ENCODE assay signal across 8 cellular contexts in genomic region chr3:8987673-8988655, GRCh38. TPM values are rescaled to one million over a fixed set of nuclear protein-coding genes. Genes with fewer than 3 reads are reported as not detected.
DNase-seq lines count a peak whose midpoint lies in the region; ATAC-seq and TF ChIP-seq lines count a peak whose summit lies in the region.

No MANE protein-coding gene starts in this region.

- H3K36me3 ChIP-seq in trophoblast cell (ENCODE audit: control insufficient read depth in 1 of 2, insufficient read depth in 2 of 2, low read length in 2 of 2), result no peaks in the 10 kb centered on the region

- H3K4me1 ChIP-seq in trophoblast cell (ENCODE audit: control insufficient read depth in 1 of 2, insufficient read depth in 2 of 2, low read length in 2 of 2), result peaks cover 14 to 40% of the 10 kb centered on the region in 2 experiments

- no peak overlapping the region for H3K4me3 ChIP-seq in HL-60 (replicated peaks; ENCODE audit: insufficient read depth, low read length)
- H3K4me3 ChIP-seq in trophoblast cell (ENCODE audit: low read depth, low read length), result no peak overlapping the region

- no CpG with 5 or more reads among the region's 17 CpGs for WGBS in trophoblast cell (ENCODE audit: extremely low coverage, insufficient coverage, insufficient read length)

- H3K79me2 ChIP-seq in trophoblast cell (ENCODE audit: control insufficient read depth, insufficient read depth, low read length, poor library complexity), result peaks cover 5% of the 10 kb centered on the region

- peak overlapping the region; percentile 4 for H3K4ac ChIP-seq in trophoblast cell (ENCODE audit: low read depth, low read length)

- ATAC-seq in GM19324 (IDR thresholded peaks at IDR 0.05; ENCODE audit: low FRiP score, unreplicated experiment) (peak; percentile 74), HG03097 (IDR thresholded peaks at IDR 0.05; ENCODE audit: low FRiP score, unreplicated experiment) (no peak)

- H3K23ac ChIP-seq in trophoblast cell (ENCODE audit: low read length), result no peak overlapping the region

- H2BK5ac ChIP-seq in trophoblast cell (ENCODE audit: low read depth, low read length, poor library complexity), result peak overlapping the region; percentile 45

- peak overlapping the region; percentile 29 for H2BK120ac ChIP-seq in trophoblast cell (ENCODE audit: insufficient read depth, low read length, poor library complexity)

- H3K9me3 ChIP-seq in trophoblast cell (ENCODE audit: insufficient read depth, low read depth, low read length), result peaks cover 3% of the 10 kb centered on the region

- H2AK5ac ChIP-seq in trophoblast cell (ENCODE audit: low read length), result no peak overlapping the region

- peak overlapping the region; percentile 94 for H4K91ac ChIP-seq in trophoblast cell (ENCODE audit: low read depth, low read length)

- no peaks in the 10 kb centered on the region for H3K9me3 Mint-ChIP-seq in activated naive CD8-positive, alpha-beta T cell (ENCODE audit: low read depth)

- peak; percentile 27 to 61 for DNase-seq in HL-60 (ENCODE audit: low read depth in 1 of 2, low spot score in 1 of 2)
- peak; percentile 55 for DNase-seq in RWPE1 (ENCODE audit: low spot score)
- DNase-seq in head of caudate nucleus, result peak; percentile 50 to 90 (median 76)
- DNase-seq in trophoblast cell, result peak in 1 of 2 donors; percentile 67

- H4K12ac ChIP-seq in trophoblast cell (ENCODE audit: low read depth, low read length), result no peak overlapping the region

- no peak overlapping the region for H3K18ac ChIP-seq in trophoblast cell (ENCODE audit: low read length)

- POLR2A ChIA-PET in RWPE1 (lab: Yijun Ruan, JAX; ENCODE audit: low non-redundant PET), result no interaction called here

- H3K9ac ChIP-seq in trophoblast cell (ENCODE audit: low read length), result no peak overlapping the region

- H3K4me1 Mint-ChIP-seq in activated naive CD8-positive, alpha-beta T cell (ENCODE audit: low read depth), result no peaks in the 10 kb centered on the region

- H3K79me1 ChIP-seq in trophoblast cell (ENCODE audit: low read length), result peaks cover 25% of the 10 kb centered on the region

- H3K14ac ChIP-seq in trophoblast cell (ENCODE audit: low read length), result peak overlapping the region; percentile 58

- H3K27ac Mint-ChIP-seq in activated naive CD8-positive, alpha-beta T cell, result no peak overlapping the region

- H2BK12ac ChIP-seq in trophoblast cell (ENCODE audit: low read length), result no peak overlapping the region

- H3K27me3 Mint-ChIP-seq in activated naive CD8-positive, alpha-beta T cell, result no peaks in the 10 kb centered on the region

- TF ChIP-seq CTCF in C4-2B (conservative IDR thresholded peaks at IDR 0.05) (peak; percentile 87), HL-60 (IDR thresholded peaks at IDR 0.05; ENCODE audit: insufficient read depth, low read length) (peak; percentile 69), RWPE1 (conservative IDR thresholded peaks at IDR 0.05; ENCODE audit: low read depth) (peak; percentile 81)

- no peaks in the 10 kb centered on the region for H3K27me3 ChIP-seq in HL-60 (ENCODE audit: insufficient read depth, poor library complexity, severe bottlenecking)
- H3K27me3 ChIP-seq in trophoblast cell (ENCODE audit: insufficient read depth, low read length), result no peaks in the 10 kb centered on the region

- H2AFZ ChIP-seq in trophoblast cell (ENCODE audit: insufficient read depth, low read length, poor library complexity), result no peak overlapping the region

- H4K8ac ChIP-seq in trophoblast cell (ENCODE audit: low read depth, low read length), result peak overlapping the region; percentile 42

- no peak overlapping the region for H3K27ac ChIP-seq in C4-2B
- H3K27ac ChIP-seq in HL-60 (replicated peaks), result no peak overlapping the region
- H3K27ac ChIP-seq in RWPE1, result no peak overlapping the region
- peak overlapping the region; percentile 98 for H3K27ac ChIP-seq in trophoblast cell (ENCODE audit: low read depth, low read length)

- CTCF ChIA-PET in RWPE1 (lab: Yijun Ruan, JAX), result interaction anchor here (0.6 to 1.8 kb wide), 7 partner anchors 12 to 395 kb away, joined by 3 to 16 read pairs (median 4); no protein-coding TSS in a partner anchor

- peak overlapping the region; percentile 48 for H3K4me2 ChIP-seq in trophoblast cell (ENCODE audit: low read length)

- peak overlapping the region; percentile 43 for H3K4me3 Mint-ChIP-seq in activated naive CD8-positive, alpha-beta T cell

- H3K36me3 Mint-ChIP-seq in activated naive CD8-positive, alpha-beta T cell, result no peaks in the 10 kb centered on the region

- intact Hi-C loops in head of caudate nucleus (cut with DNase I), result loop anchor here (2.0 to 5.0 kb wide), 3 partner anchors 79 to 314 kb away; partner anchors contain the start of gene SRGAP3

RNA-seq across cellular contexts. Expression of gene RAD18, which starts 24.7 kb away (rescaled TPM):
- 12.2 and 12.7 TPM in 2 replicates for polyA plus RNA-seq in trophoblast cell (2013)
